ENCODE assay signal across 13 cellular contexts in the genomic region with DNA sequence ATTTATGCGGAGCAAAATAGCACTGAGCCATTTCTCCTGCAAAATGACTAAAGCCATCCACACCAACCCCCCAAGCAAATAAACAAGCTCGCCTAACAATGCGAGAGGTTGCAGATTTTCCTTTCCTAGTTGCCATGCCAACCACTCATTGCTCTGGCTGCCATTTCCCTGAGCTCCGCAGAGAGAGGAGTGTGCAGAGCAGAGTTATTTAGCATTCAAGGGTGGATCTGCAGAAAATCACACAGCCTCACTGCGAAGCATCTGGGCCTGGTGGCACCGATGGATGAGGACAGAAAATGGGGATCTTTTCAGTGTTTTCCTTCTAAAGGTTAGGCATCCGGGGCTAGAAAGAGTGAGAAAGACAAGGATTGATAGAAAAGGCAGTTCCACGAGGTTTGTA.
DNase-seq lines count a peak whose midpoint lies in the region; ATAC-seq, FAIRE-seq and TF ChIP-seq lines count a peak whose summit lies in the region.
"Had no signal": no experiment of that assay in that cellular context is flagged by ENCODE, and none has a peak within 500 bp of the region (broad histone marks: within the 10 kb centered on the region; RNA-seq: fewer than 3 reads in every experiment).

No MANE protein-coding gene starts in this region.

- H3K27me3 ChIP-seq in astrocyte (ENCODE audit: insufficient read depth, low read length), result no peaks in the 10 kb centered on the region
- no peaks in the 10 kb centered on the region for H3K27me3 ChIP-seq in iPS-18a (ENCODE audit: control insufficient read depth, insufficient read depth, low read length)
- H3K27me3 ChIP-seq: breast epithelium had no signal

- H3K27ac Mint-ChIP-seq in astrocyte (ENCODE audit: unreplicated experiment), result no peak overlapping the region

- H3K4me3 ChIP-seq in astrocyte (ENCODE audit: insufficient read depth, low read depth, low read length), result peak overlapping the region; percentile 35
- peak overlapping the region; percentile 49 for H3K4me3 ChIP-seq in iPS-18a (ENCODE audit: low read length)
- H3K4me3 ChIP-seq: breast epithelium had no signal

- FAIRE-seq in astrocyte (lab: Jason Lieb, UNC), result no peak

- H3K79me2 ChIP-seq in astrocyte (ENCODE audit: insufficient read depth, low read length), result no peaks in the 10 kb centered on the region

- no peak overlapping the region for H3K4me3 Mint-ChIP-seq in astrocyte (ENCODE audit: unreplicated experiment)
- H3K4me3 Mint-ChIP-seq: nephron had no signal

- H3K27ac ChIP-seq in astrocyte (ENCODE audit: low read depth, low read length) (no peak overlapping the region), iPS-18a (ENCODE audit: low read length) (peak overlapping the region; percentile 74)
- H3K27ac ChIP-seq: breast epithelium had no signal

- H3K4me1 Mint-ChIP-seq in astrocyte (ENCODE audit: low read depth, unreplicated experiment), result peaks cover 10% of the 10 kb centered on the region

- peaks cover 3% of the 10 kb centered on the region for H3K9me3 Mint-ChIP-seq in astrocyte (ENCODE audit: unreplicated experiment)
- H3K9me3 Mint-ChIP-seq: nephron had no signal

- H4K20me1 ChIP-seq in astrocyte (ENCODE audit: insufficient read depth, low read length), result no peaks in the 10 kb centered on the region

- peaks cover 17% of the 10 kb centered on the region for H3K4me1 ChIP-seq in astrocyte (ENCODE audit: insufficient read depth, low read length)
- H3K4me1 ChIP-seq in iPS-18a (ENCODE audit: control insufficient read depth, low read depth, low read length), result peaks cover 21% of the 10 kb centered on the region
- H3K4me1 ChIP-seq: breast epithelium had no signal

- H3K36me3 ChIP-seq in astrocyte (ENCODE audit: insufficient read depth, low read length) (no peaks in the 10 kb centered on the region), iPS-18a (ENCODE audit: control insufficient read depth, low read depth, low read length) (no peaks in the 10 kb centered on the region)
- H3K36me3 ChIP-seq: breast epithelium had no signal

- H3K9ac ChIP-seq in astrocyte (ENCODE audit: low read length), result peak overlapping the region; percentile 22
- peak overlapping the region; percentile 54 for H3K9ac ChIP-seq in iPS-18a (ENCODE audit: low read length)

- TF ChIP-seq CTCF in astrocyte (IDR thresholded peaks at IDR 0.05; ENCODE audit: insufficient read depth, low read depth, low read length), result no peak

- H3K36me3 Mint-ChIP-seq in astrocyte (ENCODE audit: low read depth, unreplicated experiment), result no peaks in the 10 kb centered on the region

- H3K9me3 ChIP-seq in astrocyte (ENCODE audit: insufficient read depth, low read depth, low read length) (no peaks in the 10 kb centered on the region), iPS-18a (ENCODE audit: control insufficient read depth, low read depth, low read length) (no peaks in the 10 kb centered on the region)
- H3K9me3 ChIP-seq: breast epithelium had no signal

- H3K27me3 Mint-ChIP-seq in astrocyte (ENCODE audit: low read depth, unreplicated experiment), result no peaks in the 10 kb centered on the region

- DNase-seq in Ammon's horn (ENCODE audit: low spot score) (peak; percentile 85), NCI-H146 treated with DMSO at 0.1 percent for 48 hours (lab: John Stamatoyannopoulos, UW; ENCODE audit: unreplicated experiment) (peak; percentile 69), astrocyte (ENCODE audit: low read depth) (peak; percentile 34), GF-D8 (lab: John Stamatoyannopoulos, UW) (no peak)
- DNase-seq: ACHN, kidney glomerular epithelial cell, NCI-H69 had no signal

- peak overlapping the region; percentile 76 for H3K4me2 ChIP-seq in astrocyte (ENCODE audit: low read length)

- no peak for ATAC-seq in HG03342 (IDR thresholded peaks at IDR 0.05; ENCODE audit: unreplicated experiment)
- no peak for ATAC-seq in HG03439 (IDR thresholded peaks at IDR 0.05; ENCODE audit: unreplicated experiment)
- ATAC-seq in GM21515 (IDR thresholded peaks at IDR 0.05; ENCODE audit: unreplicated experiment), result no peak

- peak overlapping the region; percentile 70 for H2AFZ ChIP-seq in astrocyte (ENCODE audit: low read depth, low read length)
